In the genomic region with DNA sequence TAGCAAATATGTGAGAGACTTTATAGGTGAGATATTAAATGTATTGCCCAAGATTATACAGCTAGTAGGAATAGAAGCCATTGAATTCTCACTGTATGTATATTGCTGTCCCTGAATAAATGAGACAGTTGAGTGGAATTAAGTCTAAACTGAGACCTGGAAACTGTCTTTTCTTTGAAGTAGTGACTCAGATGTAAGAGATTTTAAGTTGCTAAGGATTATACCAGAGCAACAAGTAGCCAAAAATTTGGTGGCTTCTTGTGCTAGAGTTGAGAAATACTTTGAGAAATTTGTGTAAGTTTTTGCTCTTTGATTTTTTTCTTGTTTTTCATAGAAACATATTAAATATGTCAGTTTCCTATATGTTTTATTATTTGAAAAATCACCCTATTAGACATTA, we compare ENCODE assay signal across 32 cellular contexts. TPM values are rescaled to one million over a fixed set of nuclear protein-coding genes. Genes with fewer than 3 reads are reported as not detected.
DNase-seq lines count a peak whose midpoint lies in the region; ATAC-seq and TF ChIP-seq lines count a peak whose summit lies in the region.
"Had no signal": no experiment of that assay in that cellular context is flagged by ENCODE, and none has a peak within 500 bp of the region (broad histone marks: within the 10 kb centered on the region; RNA-seq: fewer than 3 reads in every experiment).

No MANE protein-coding gene starts in this region.

- H3K27ac Mint-ChIP-seq in activated naive CD8-positive, alpha-beta T cell treated with anti-CD3 and anti-CD28 coated beads, Interleukin-2, amount 50 U/mL, for 24 hours, result no peak overlapping the region
- H3K27ac Mint-ChIP-seq: activated B cell treated with CpG ODN at 0.5 μM for 24 hours; activated naive CD4-positive, alpha-beta T cell treated with anti-CD3 and anti-CD28 coated beads, Interleukin-2, amount 50 U/mL, for 24 hours; activated T-helper 1 cell treated with anti-CD3 and anti-CD28 coated beads, Interleukin-12 subunit alpha, Interleukin-12 subunit beta, Interleukin-2, Interleukin-4 antibody, amounts not matched to agents 30 ng/mL and 10 ng/mL and 1 ng/mL, durations not matched to agents 14 hours and 24 hours and 36 hours; natural killer cell treated with Interleukin-12 subunit alpha and Interleukin-12 subunit beta and Interleukin-15 and Interleukin-18, amount 100 ng/mL, for 72 hours had no signal

- DNase-seq in EH (ENCODE audit: low read depth), result peak; percentile 43
- peak; percentile 56 for DNase-seq in M059J (ENCODE audit: low read depth)
- peak; percentile 53 for DNase-seq in astrocyte of the spinal cord (ENCODE audit: low read depth, low spot score)
- peak; percentile 18 to 52 for DNase-seq in foreskin fibroblast
- no peak for DNase-seq in HPDE6-E6E7 (ENCODE audit: extremely low spot score)
- no peak for DNase-seq in activated naive CD8-positive, alpha-beta T cell treated with anti-CD3 and anti-CD28 coated beads, Interleukin-2, amount 50 U/mL, for 24 hours
- DNase-seq in NCI-H524 (lab: John Stamatoyannopoulos, UW), result no peak
- no peak for DNase-seq in upper lobe of left lung
- DNase-seq: activated B cell treated with CpG ODN at 0.5 μM for 24 hours; COR-L47; DMS53; GF-D8; heart right ventricle; Karpas-422; kidney glomerular epithelial cell; lower lobe of right lung; NCI-H1048; NCI-H1694 treated with DMSO at 0.1 percent for 48 hours; NCI-H524 treated with DMSO at 0.1 percent for 48 hours; NK-92 treated with Interleukin-12 subunit alpha and Interleukin-12 subunit beta, amount 100 ng/mL, for 24 hours; PC-3; retina; SHP77; spleen; T-helper 9 cell; transverse colon had no signal

- in situ Hi-C loops in astrocyte of the spinal cord (cut with HindIII; ENCODE audit: low sequenced_read_pairs), result no loop called here

- H3K27me3 Mint-ChIP-seq in activated naive CD8-positive, alpha-beta T cell treated with anti-CD3 and anti-CD28 coated beads, Interleukin-2, amount 50 U/mL, for 24 hours, result no peaks in the 10 kb centered on the region
- H3K27me3 Mint-ChIP-seq: activated naive CD4-positive, alpha-beta T cell treated with anti-CD3 and anti-CD28 coated beads, Interleukin-2, amount 50 U/mL, for 24 hours; natural killer cell treated with Interleukin-12 subunit alpha and Interleukin-12 subunit beta and Interleukin-15 and Interleukin-18, amount 100 ng/mL, for 72 hours had no signal

- no peaks in the 10 kb centered on the region for H3K9me3 ChIP-seq in upper lobe of left lung
- H3K9me3 ChIP-seq: ascending aorta, heart right ventricle, lower lobe of right lung, spleen, transverse colon had no signal

- no peaks in the 10 kb centered on the region for H3K4me1 ChIP-seq in upper lobe of left lung
- H3K4me1 ChIP-seq: ascending aorta, heart right ventricle, lower lobe of right lung, spleen, transverse colon had no signal

- no peak for TF ChIP-seq CTCF in astrocyte of the spinal cord (IDR thresholded peaks at IDR 0.05; ENCODE audit: low read depth, low read length)
- no peak for TF ChIP-seq CTCF in foreskin fibroblast (IDR thresholded peaks at IDR 0.05; ENCODE audit: low read depth, low read length)
- no peak for TF ChIP-seq CTCF in upper lobe of left lung (IDR thresholded peaks at IDR 0.05)

- no peak for TF ChIP-seq EP300 in upper lobe of left lung (IDR thresholded peaks at IDR 0.05)

- no peaks in the 10 kb centered on the region for H3K36me3 ChIP-seq in upper lobe of left lung
- H3K36me3 ChIP-seq: ascending aorta, HAP-1, heart right ventricle, lower lobe of right lung, spleen, transverse colon had no signal

- no peak overlapping the region for H3K27ac ChIP-seq in upper lobe of left lung
- H3K27ac ChIP-seq: ascending aorta; BLaER1 treated with 17β-estradiol and CSF1 and Interleukin-3, amounts not matched to agents 10 nM and 100 nM; heart right ventricle; lower lobe of right lung; spleen; transverse colon had no signal

- peaks cover 3% of the 10 kb centered on the region for H3K4me1 Mint-ChIP-seq in activated naive CD8-positive, alpha-beta T cell treated with anti-CD3 and anti-CD28 coated beads, Interleukin-2, amount 50 U/mL, for 24 hours
- H3K4me1 Mint-ChIP-seq: activated naive CD4-positive, alpha-beta T cell treated with anti-CD3 and anti-CD28 coated beads, Interleukin-2, amount 50 U/mL, for 24 hours had no signal

- H3K27me3 ChIP-seq in upper lobe of left lung, result no peaks in the 10 kb centered on the region
- H3K27me3 ChIP-seq: ascending aorta; BLaER1 treated with 17β-estradiol and CSF1 and Interleukin-3, amounts not matched to agents 10 nM and 100 nM; heart right ventricle; spleen; transverse colon had no signal

- H3K4me3 ChIP-seq in astrocyte of the spinal cord (ENCODE audit: low read depth, low read length), result no peak overlapping the region
- no peak overlapping the region for H3K4me3 ChIP-seq in foreskin fibroblast (ENCODE audit: low read depth in 1 of 2, low read length in 2 of 2)
- H3K4me3 ChIP-seq in upper lobe of left lung, result no peak overlapping the region
- H3K4me3 ChIP-seq: ascending aorta; BLaER1 treated with 17β-estradiol and CSF1 and Interleukin-3, amounts not matched to agents 10 nM and 100 nM; HAP-1; heart right ventricle; lower lobe of right lung; spleen; transverse colon had no signal

- H3K36me3 Mint-ChIP-seq in activated naive CD8-positive, alpha-beta T cell treated with anti-CD3 and anti-CD28 coated beads, Interleukin-2, amount 50 U/mL, for 24 hours (ENCODE audit: low read depth), result no peaks in the 10 kb centered on the region
- H3K36me3 Mint-ChIP-seq: natural killer cell treated with Interleukin-12 subunit alpha and Interleukin-12 subunit beta and Interleukin-15 and Interleukin-18, amount 100 ng/mL, for 72 hours had no signal

- peaks cover 4% of the 10 kb centered on the region for H3K9me3 Mint-ChIP-seq in activated naive CD8-positive, alpha-beta T cell treated with anti-CD3 and anti-CD28 coated beads, Interleukin-2, amount 50 U/mL, for 24 hours
- H3K9me3 Mint-ChIP-seq: activated B cell treated with CpG ODN at 0.5 μM for 24 hours; activated naive CD4-positive, alpha-beta T cell treated with anti-CD3 and anti-CD28 coated beads, Interleukin-2, amount 50 U/mL, for 24 hours; activated T-helper 1 cell treated with anti-CD3 and anti-CD28 coated beads, Interleukin-12 subunit alpha, Interleukin-12 subunit beta, Interleukin-2, Interleukin-4 antibody, amounts not matched to agents 30 ng/mL and 10 ng/mL and 1 ng/mL, durations not matched to agents 14 hours and 24 hours and 36 hours; natural killer cell treated with Interleukin-12 subunit alpha and Interleukin-12 subunit beta and Interleukin-15 and Interleukin-18, amount 100 ng/mL, for 72 hours had no signal

- H3K4me3 Mint-ChIP-seq in activated naive CD8-positive, alpha-beta T cell treated with anti-CD3 and anti-CD28 coated beads, Interleukin-2, amount 50 U/mL, for 24 hours, result no peak overlapping the region
- H3K4me3 Mint-ChIP-seq: activated B cell treated with CpG ODN at 0.5 μM for 24 hours; activated naive CD4-positive, alpha-beta T cell treated with anti-CD3 and anti-CD28 coated beads, Interleukin-2, amount 50 U/mL, for 24 hours; activated T-helper 1 cell treated with anti-CD3 and anti-CD28 coated beads, Interleukin-12 subunit alpha, Interleukin-12 subunit beta, Interleukin-2, Interleukin-4 antibody, amounts not matched to agents 30 ng/mL and 10 ng/mL and 1 ng/mL, durations not matched to agents 14 hours and 24 hours and 36 hours; natural killer cell treated with Interleukin-12 subunit alpha and Interleukin-12 subunit beta and Interleukin-15 and Interleukin-18, amount 100 ng/mL, for 72 hours had no signal

- no peak for TF ChIP-seq POLR2A in upper lobe of left lung (IDR thresholded peaks at IDR 0.05)

- ATAC-seq in activated naive CD8-positive, alpha-beta T cell treated with anti-CD3 and anti-CD28 coated beads, Interleukin-2, amount 50 U/mL, for 24 hours, result no peak
- ATAC-seq in upper lobe of left lung (ENCODE audit: low FRiP score in 2 of 2), result no peak
- ATAC-seq: heart right ventricle; lower lobe of right lung; natural killer cell treated with Interleukin-12 subunit alpha and Interleukin-12 subunit beta and Interleukin-15 and Interleukin-18, amount 100 ng/mL, for 72 hours; PC-3 had no signal

RNA-seq across cellular contexts. Expression of a gene that starts 58.7 kb away (rescaled TPM):
- total RNA-seq in M059J (2014; rRNA removed; shearing (Covaris generic)), result 8.3 and 14.0 TPM in 2 replicates
- 100 to 1,000 TPM in 3 of 6 donors, 10 to 100 TPM in 3; 64.9 to 134 (median 98.4) TPM for total RNA-seq in upper lobe of left lung

Comparison
In these comparisons a context has a peak if more than half of its experiments do, and no peak if none do; other contexts are left out.
1. DNase-seq: peak in EH (single experiment), M059J (single experiment), astrocyte of the spinal cord (single experiment) and foreskin fibroblast (2 of 2); none in HPDE6-E6E7 (single experiment), activated naive CD8-positive, alpha-beta T cell treated with anti-CD3 and anti-CD28 coated beads, Interleukin-2, amount 50 U/mL, for 24 hours (single experiment), NCI-H524 (0 of 2) and upper lobe of left lung (0 of 2).